Comparison of ENCODE assay signal across 1 cellular context in the genomic region with DNA sequence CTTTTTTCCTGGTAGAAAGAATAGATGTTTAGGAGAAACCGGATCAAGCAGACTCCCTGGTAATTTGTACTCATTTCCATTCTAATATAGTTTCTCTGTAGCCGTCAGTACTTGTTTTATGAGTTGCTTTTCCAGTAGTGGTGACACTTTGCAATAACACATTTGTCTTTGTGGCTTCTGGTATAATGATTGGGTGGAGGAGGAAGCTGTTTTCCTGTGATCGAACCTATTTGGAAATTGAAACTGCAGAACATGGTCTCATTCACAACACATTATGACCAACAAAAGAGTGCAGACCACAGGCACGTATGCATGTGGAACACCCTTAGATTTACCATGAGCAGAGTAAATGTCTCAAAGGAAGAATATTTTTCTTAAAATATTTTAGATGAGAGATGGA.
TF ChIP-seq lines count a peak whose summit lies in the region.

No MANE protein-coding gene starts in this region.

TF ChIP-seq in GM12878, 131 proteins besides CTCF, POLR2A, EP300 and RAD21:
- TF ChIP-seq SREBF1 (IDR thresholded peaks at IDR 0.05; ENCODE audit: low read length), result no peak
- TF ChIP-seq RELA (IDR thresholded peaks at IDR 0.05; ENCODE audit: borderline replicate concordance, partially characterized antibody), result no peak
- TF ChIP-seq CREM (IDR thresholded peaks at IDR 0.05; ENCODE audit: low read depth), result no peak
- TF ChIP-seq, protein P1, sequence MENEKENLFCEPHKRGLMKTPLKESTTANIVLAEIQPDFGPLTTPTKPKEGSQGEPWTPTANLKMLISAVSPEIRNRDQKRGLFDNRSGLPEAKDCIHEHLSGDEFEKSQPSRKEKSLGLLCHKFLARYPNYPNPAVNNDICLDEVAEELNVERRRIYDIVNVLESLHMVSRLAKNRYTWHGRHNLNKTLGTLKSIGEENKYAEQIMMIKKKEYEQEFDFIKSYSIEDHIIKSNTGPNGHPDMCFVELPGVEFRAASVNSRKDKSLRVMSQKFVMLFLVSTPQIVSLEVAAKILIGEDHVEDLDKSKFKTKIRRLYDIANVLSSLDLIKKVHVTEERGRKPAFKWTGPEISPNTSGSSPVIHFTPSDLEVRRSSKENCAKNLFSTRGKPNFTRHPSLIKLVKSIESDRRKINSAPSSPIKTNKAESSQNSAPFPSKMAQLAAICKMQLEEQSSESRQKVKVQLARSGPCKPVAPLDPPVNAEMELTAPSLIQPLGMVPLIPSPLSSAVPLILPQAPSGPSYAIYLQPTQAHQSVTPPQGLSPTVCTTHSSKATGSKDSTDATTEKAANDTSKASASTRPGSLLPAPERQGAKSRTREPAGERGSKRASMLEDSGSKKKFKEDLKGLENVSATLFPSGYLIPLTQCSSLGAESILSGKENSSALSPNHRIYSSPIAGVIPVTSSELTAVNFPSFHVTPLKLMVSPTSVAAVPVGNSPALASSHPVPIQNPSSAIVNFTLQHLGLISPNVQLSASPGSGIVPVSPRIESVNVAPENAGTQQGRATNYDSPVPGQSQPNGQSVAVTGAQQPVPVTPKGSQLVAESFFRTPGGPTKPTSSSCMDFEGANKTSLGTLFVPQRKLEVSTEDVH (IDR thresholded peaks at IDR 0.05; ENCODE audit: low read depth, partially characterized antibody), result no peak
- no peak for TF ChIP-seq ESRRA (IDR thresholded peaks at IDR 0.05; ENCODE audit: low read length)
- TF ChIP-seq IKZF2 (IDR thresholded peaks at IDR 0.05), result peak; percentile 31 to 50
- 0 out of 2 replicates have a peak, but pooled peaks have one; percentile 14 for TF ChIP-seq IKZF1 (conservative IDR thresholded peaks at IDR 0.05)
- no peak for TF ChIP-seq MEF2B (IDR thresholded peaks at IDR 0.05; ENCODE audit: partially characterized antibody, poor library complexity, severe bottlenecking)
- TF ChIP-seq, protein P2, sequence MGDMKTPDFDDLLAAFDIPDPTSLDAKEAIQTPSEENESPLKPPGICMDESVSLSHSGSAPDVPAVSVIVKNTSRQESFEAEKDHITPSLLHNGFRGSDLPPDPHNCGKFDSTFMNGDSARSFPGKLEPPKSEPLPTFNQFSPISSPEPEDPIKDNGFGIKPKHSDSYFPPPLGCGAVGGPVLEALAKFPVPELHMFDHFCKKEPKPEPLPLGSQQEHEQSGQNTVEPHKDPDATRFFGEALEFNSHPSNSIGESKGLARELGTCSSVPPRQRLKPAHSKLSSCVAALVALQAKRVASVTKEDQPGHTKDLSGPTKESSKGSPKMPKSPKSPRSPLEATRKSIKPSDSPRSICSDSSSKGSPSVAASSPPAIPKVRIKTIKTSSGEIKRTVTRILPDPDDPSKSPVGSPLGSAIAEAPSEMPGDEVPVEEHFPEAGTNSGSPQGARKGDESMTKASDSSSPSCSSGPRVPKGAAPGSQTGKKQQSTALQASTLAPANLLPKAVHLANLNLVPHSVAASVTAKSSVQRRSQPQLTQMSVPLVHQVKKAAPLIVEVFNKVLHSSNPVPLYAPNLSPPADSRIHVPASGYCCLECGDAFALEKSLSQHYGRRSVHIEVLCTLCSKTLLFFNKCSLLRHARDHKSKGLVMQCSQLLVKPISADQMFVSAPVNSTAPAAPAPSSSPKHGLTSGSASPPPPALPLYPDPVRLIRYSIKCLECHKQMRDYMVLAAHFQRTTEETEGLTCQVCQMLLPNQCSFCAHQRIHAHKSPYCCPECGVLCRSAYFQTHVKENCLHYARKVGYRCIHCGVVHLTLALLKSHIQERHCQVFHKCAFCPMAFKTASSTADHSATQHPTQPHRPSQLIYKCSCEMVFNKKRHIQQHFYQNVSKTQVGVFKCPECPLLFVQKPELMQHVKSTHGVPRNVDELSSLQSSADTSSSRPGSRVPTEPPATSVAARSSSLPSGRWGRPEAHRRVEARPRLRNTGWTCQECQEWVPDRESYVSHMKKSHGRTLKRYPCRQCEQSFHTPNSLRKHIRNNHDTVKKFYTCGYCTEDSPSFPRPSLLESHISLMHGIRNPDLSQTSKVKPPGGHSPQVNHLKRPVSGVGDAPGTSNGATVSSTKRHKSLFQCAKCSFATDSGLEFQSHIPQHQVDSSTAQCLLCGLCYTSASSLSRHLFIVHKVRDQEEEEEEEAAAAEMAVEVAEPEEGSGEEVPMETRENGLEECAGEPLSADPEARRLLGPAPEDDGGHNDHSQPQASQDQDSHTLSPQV (IDR thresholded peaks at IDR 0.05), result no peak
- TF ChIP-seq PAX5 (IDR thresholded peaks at IDR 0.05; ENCODE audit: borderline replicate concordance, low read depth, low read length), result no peak
- TF ChIP-seq NFIC (IDR thresholded peaks at IDR 0.05; ENCODE audit: low read depth, low read length), result no peak
- peak; percentile 11; the same call in 1 of the 2 replicates for TF ChIP-seq MTA2 (IDR thresholded peaks at IDR 0.05; ENCODE audit: low read depth)
- no peak for TF ChIP-seq JUNB (IDR thresholded peaks at IDR 0.05)
- TF ChIP-seq BHLHE40 (IDR thresholded peaks at IDR 0.05; ENCODE audit: borderline replicate concordance in 1 of 2, low read depth in 2 of 2, low read length in 1 of 2), result peak in 1 of 2 experiments; percentile 27; a peak in 1 of 4 replicates
